Comparison of ENCODE assay signal across 14 cellular contexts in genomic region chr2:237742191-237742590, GRCh38. TPM values are rescaled to one million over a fixed set of nuclear protein-coding genes. Genes with fewer than 3 reads are reported as not detected.
DNase-seq lines count a peak whose midpoint lies in the region; ATAC-seq and TF ChIP-seq lines count a peak whose summit lies in the region.
"Had no signal": no experiment of that assay in that cellular context is flagged by ENCODE, and none has a peak within 500 bp of the region (broad histone marks: within the 10 kb centered on the region; RNA-seq: fewer than 3 reads in every experiment).

No MANE protein-coding gene starts in this region.

- peaks cover 6% of the 10 kb centered on the region for H3K4me1 ChIP-seq in prostate gland (replicated peaks)

- POLR2A ChIA-PET in naive thymus-derived CD8-positive, alpha-beta T cell (lab: Charles Lee), result interaction anchor here (0.7 to 4.7 kb wide), 2 partner anchors 25 to 69 kb away, joined by 3 to 24 read pairs; no protein-coding TSS in a partner anchor

- H3K4me3 ChIP-seq in prostate gland, result no peak overlapping the region
- H3K4me3 ChIP-seq: pancreas, vagina had no signal

- H3K27ac Mint-ChIP-seq in stimulated activated naive CD8-positive, alpha-beta T cell treated with anti-CD3 and anti-CD28 coated beads, Interleukin-15, Interleukin-2, amounts not matched to agents 100 ng/mL and 50 ng/mL, for 24 hours, result peak overlapping the region; percentile 82
- peak overlapping the region; percentile 84 for H3K27ac Mint-ChIP-seq in activated naive CD8-positive, alpha-beta T cell
- H3K27ac Mint-ChIP-seq in naive thymus-derived CD8-positive, alpha-beta T cell, result peak overlapping the region in 9 of 10 donors; percentile 81 to 94 (median 92)

- no peaks in the 10 kb centered on the region for H3K27me3 ChIP-seq in prostate gland (replicated peaks; ENCODE audit: insufficient read depth)
- H3K27me3 ChIP-seq: pancreas, vagina had no signal

- H3K27ac ChIP-seq in prostate gland, result no peak overlapping the region
- H3K27ac ChIP-seq: pancreas had no signal

- no peak for DNase-seq in stimulated activated naive CD8-positive, alpha-beta T cell treated with anti-CD3 and anti-CD28 coated beads, Interleukin-15, Interleukin-2, amounts not matched to agents 100 U/mL and 50 U/mL, for 24 hours
- no peak for DNase-seq in naive thymus-derived CD8-positive, alpha-beta T cell
- DNase-seq in epidermal melanocyte (ENCODE audit: insufficient read length, low spot score) (no peak), prostate gland (ENCODE audit: low spot score) (no peak), inferior parietal cortex (ENCODE audit: extremely low spot score) (no peak)
- DNase-seq: activated CD4-positive, alpha-beta T cell treated with anti-CD3 and anti-CD28 coated beads, Interleukin-2, amount 50 U/mL, for 1 hour; mesenchymal stem cell; NCI-H1092 treated with DMSO at 0.1 percent for 48 hours; NCI-H345; pancreas had no signal

- H3K36me3 Mint-ChIP-seq in stimulated activated naive CD8-positive, alpha-beta T cell treated with anti-CD3 and anti-CD28 coated beads, Interleukin-15, Interleukin-2, amounts not matched to agents 100 ng/mL and 50 ng/mL, for 24 hours (ENCODE audit: low read depth), result peaks cover 46% of the 10 kb centered on the region
- no peaks in the 10 kb centered on the region for H3K36me3 Mint-ChIP-seq in activated naive CD8-positive, alpha-beta T cell
- H3K36me3 Mint-ChIP-seq in naive thymus-derived CD8-positive, alpha-beta T cell, result peaks cover 0 to 36% (median 2%) of the 10 kb centered on the region in 3 donors

- no peak for TF ChIP-seq POLR2A in prostate gland (IDR thresholded peaks at IDR 0.05)

- no peak for TF ChIP-seq CTCF in prostate gland (IDR thresholded peaks at IDR 0.05)

- intact Hi-C loops in prostate gland (cut with DNase I), result loop anchor here (5.0 kb wide), 1 partner anchor 140 kb away; no protein-coding TSS in a partner anchor

- no peaks in the 10 kb centered on the region for H3K9me3 Mint-ChIP-seq in stimulated activated naive CD8-positive, alpha-beta T cell treated with anti-CD3 and anti-CD28 coated beads, Interleukin-15, Interleukin-2, amounts not matched to agents 100 ng/mL and 50 ng/mL, for 24 hours
- H3K9me3 Mint-ChIP-seq in activated naive CD8-positive, alpha-beta T cell (ENCODE audit: low read depth), result no peaks in the 10 kb centered on the region
- H3K9me3 Mint-ChIP-seq in naive thymus-derived CD8-positive, alpha-beta T cell, result no peaks in the 10 kb centered on the region

- no peak overlapping the region for H3K4me3 Mint-ChIP-seq in stimulated activated naive CD8-positive, alpha-beta T cell treated with anti-CD3 and anti-CD28 coated beads, Interleukin-15, Interleukin-2, amounts not matched to agents 100 ng/mL and 50 ng/mL, for 24 hours
- H3K4me3 Mint-ChIP-seq in activated naive CD8-positive, alpha-beta T cell, result no peak overlapping the region
- no peak overlapping the region for H3K4me3 Mint-ChIP-seq in naive thymus-derived CD8-positive, alpha-beta T cell

- no peaks in the 10 kb centered on the region for H3K27me3 Mint-ChIP-seq in stimulated activated naive CD8-positive, alpha-beta T cell treated with anti-CD3 and anti-CD28 coated beads, Interleukin-15, Interleukin-2, amounts not matched to agents 100 ng/mL and 50 ng/mL, for 24 hours
- H3K27me3 Mint-ChIP-seq in activated naive CD8-positive, alpha-beta T cell, result no peaks in the 10 kb centered on the region
- no peaks in the 10 kb centered on the region for H3K27me3 Mint-ChIP-seq in naive thymus-derived CD8-positive, alpha-beta T cell

- ATAC-seq in stimulated activated naive CD8-positive, alpha-beta T cell treated with anti-CD3 and anti-CD28 coated beads, Interleukin-15, Interleukin-2, amounts not matched to agents 100 U/mL and 50 U/mL, for 24 hours, result no peak
- no peak for ATAC-seq in naive thymus-derived CD8-positive, alpha-beta T cell
- ATAC-seq in GM19023 (IDR thresholded peaks at IDR 0.05; ENCODE audit: unreplicated experiment), result no peak
- ATAC-seq: pancreas had no signal

- H3K9me3 ChIP-seq in prostate gland, result no peaks in the 10 kb centered on the region
- H3K9me3 ChIP-seq: pancreas, vagina had no signal

- 93% methylated on average over 12 of the region's 12 CpGs for WGBS in prostate gland

- no peaks in the 10 kb centered on the region for H3K36me3 ChIP-seq in prostate gland
- H3K36me3 ChIP-seq: pancreas, vagina had no signal

- H3K4me1 Mint-ChIP-seq in stimulated activated naive CD8-positive, alpha-beta T cell treated with anti-CD3 and anti-CD28 coated beads, Interleukin-15, Interleukin-2, amounts not matched to agents 100 ng/mL and 50 ng/mL, for 24 hours (ENCODE audit: low read depth), result peaks cover 48% of the 10 kb centered on the region
- peaks cover 59% of the 10 kb centered on the region for H3K4me1 Mint-ChIP-seq in activated naive CD8-positive, alpha-beta T cell (ENCODE audit: low read depth)
- peaks cover 28 to 69% (median 56%) of the 10 kb centered on the region in 4 donors for H3K4me1 Mint-ChIP-seq in naive thymus-derived CD8-positive, alpha-beta T cell

RNA-seq across cellular contexts. Expression of gene RBM44, which starts 56.4 kb away (rescaled TPM):
- 1 to 10 TPM in 1 of 2 experiments, under 1 TPM in 1; 0.91 to 1.0 TPM for total RNA-seq in naive thymus-derived CD8-positive, alpha-beta T cell
- under 1 TPM in 1 of 3 donors, not detected in 2; 0.80 TPM for polyA plus RNA-seq in naive thymus-derived CD8-positive, alpha-beta T cell
- 1 to 10 TPM in 1 of 2 donors, under 1 TPM in 1; 0.23 to 6.0 TPM for total RNA-seq in prostate gland
